ENCODE assay signal across 1 cellular context in the genomic region with DNA sequence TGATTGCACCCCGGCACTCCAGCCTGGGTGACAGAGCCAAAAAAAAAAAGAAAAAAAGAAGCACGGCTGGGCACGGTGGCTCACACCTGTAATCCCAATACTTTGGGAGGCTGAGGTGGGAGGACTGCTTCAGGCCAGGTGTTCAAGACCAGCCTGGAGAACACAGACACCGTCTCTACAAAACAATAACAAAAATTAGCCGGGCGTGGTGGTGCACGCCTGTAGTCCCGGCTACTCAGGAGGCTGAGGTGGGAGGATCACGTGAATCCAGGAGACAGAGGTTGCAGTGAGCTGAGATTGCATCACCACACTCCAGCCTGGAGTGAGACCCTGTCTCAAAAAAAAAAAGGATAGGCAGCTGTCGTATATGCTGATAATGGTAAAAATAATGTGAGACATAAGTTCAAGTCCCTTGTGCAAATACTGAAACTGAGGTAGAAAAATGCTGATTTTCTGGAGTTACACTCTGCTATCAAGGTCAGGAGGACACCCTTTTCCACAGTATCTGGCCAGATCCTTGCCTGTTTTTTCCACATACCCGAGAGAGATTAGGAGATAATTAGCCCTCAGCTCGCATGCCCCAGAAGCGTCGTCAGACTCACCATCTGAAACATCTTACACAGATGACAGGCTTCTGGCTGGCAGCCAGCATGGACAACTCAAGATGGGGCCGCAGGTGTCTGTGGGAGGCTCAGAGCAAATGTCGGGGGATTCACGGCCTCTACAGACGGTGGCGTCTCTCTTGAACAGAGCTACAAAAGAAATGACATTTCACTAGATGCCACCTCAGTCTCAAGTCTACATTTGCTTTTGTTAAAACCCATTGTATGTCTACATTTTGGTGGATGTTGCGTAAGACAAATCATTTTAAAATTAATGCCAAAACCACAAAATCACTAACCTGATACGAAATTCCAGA.
TF ChIP-seq lines count a peak whose summit lies in the region.

No MANE protein-coding gene starts in this region.

TF ChIP-seq in GM23338, 12 proteins besides CTCF, POLR2A, EP300 and RAD21 (continued from another document):
- TF ChIP-seq, protein P1, sequence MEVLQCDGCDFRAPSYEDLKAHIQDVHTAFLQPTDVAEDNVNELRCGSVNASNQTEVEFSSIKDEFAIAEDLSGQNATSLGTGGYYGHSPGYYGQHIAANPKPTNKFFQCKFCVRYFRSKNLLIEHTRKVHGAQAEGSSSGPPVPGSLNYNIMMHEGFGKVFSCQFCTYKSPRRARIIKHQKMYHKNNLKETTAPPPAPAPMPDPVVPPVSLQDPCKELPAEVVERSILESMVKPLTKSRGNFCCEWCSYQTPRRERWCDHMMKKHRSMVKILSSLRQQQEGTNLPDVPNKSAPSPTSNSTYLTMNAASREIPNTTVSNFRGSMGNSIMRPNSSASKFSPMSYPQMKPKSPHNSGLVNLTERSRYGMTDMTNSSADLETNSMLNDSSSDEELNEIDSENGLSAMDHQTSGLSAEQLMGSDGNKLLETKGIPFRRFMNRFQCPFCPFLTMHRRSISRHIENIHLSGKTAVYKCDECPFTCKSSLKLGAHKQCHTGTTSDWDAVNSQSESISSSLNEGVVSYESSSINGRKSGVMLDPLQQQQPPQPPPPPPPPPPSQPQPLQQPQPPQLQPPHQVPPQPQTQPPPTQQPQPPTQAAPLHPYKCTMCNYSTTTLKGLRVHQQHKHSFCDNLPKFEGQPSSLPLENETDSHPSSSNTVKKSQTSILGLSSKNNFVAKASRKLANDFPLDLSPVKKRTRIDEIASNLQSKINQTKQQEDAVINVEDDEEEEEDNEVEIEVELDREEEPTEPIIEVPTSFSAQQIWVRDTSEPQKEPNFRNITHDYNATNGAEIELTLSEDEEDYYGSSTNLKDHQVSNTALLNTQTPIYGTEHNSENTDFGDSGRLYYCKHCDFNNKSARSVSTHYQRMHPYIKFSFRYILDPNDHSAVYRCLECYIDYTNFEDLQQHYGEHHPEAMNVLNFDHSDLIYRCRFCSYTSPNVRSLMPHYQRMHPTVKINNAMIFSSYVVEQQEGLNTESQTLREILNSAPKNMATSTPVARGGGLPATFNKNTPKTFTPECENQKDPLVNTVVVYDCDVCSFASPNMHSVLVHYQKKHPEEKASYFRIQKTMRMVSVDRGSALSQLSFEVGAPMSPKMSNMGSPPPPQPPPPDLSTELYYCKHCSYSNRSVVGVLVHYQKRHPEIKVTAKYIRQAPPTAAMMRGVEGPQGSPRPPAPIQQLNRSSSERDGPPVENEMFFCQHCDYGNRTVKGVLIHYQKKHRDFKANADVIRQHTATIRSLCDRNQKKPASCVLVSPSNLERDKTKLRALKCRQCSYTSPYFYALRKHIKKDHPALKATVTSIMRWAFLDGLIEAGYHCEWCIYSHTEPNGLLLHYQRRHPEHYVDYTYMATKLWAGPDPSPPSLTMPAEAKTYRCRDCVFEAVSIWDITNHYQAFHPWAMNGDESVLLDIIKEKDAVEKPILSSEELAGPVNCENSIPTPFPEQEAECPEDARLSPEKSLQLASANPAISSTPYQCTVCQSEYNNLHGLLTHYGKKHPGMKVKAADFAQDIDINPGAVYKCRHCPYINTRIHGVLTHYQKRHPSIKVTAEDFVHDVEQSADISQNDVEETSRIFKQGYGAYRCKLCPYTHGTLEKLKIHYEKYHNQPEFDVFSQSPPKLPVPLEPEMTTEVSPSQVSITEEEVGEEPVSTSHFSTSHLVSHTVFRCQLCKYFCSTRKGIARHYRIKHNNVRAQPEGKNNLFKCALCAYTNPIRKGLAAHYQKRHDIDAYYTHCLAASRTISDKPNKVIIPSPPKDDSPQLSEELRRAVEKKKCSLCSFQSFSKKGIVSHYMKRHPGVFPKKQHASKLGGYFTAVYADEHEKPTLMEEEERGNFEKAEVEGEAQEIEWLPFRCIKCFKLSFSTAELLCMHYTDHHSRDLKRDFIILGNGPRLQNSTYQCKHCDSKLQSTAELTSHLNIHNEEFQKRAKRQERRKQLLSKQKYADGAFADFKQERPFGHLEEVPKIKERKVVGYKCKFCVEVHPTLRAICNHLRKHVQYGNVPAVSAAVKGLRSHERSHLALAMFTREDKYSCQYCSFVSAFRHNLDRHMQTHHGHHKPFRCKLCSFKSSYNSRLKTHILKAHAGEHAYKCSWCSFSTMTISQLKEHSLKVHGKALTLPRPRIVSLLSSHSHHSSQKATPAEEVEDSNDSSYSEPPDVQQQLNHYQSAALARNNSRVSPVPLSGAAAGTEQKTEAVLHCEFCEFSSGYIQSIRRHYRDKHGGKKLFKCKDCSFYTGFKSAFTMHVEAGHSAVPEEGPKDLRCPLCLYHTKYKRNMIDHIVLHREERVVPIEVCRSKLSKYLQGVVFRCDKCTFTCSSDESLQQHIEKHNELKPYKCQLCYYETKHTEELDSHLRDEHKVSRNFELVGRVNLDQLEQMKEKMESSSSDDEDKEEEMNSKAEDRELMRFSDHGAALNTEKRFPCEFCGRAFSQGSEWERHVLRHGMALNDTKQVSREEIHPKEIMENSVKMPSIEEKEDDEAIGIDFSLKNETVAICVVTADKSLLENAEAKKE (CRISPR knock-in tag; IDR thresholded peaks at IDR 0.05) = no peak
- TF ChIP-seq ZNF114 (CRISPR knock-in tag; IDR thresholded peaks at IDR 0.05) (no peak), CREB1 (CRISPR knock-in tag; IDR thresholded peaks at IDR 0.05; ENCODE audit: low read depth) (no peak), EZH2 (IDR thresholded peaks at IDR 0.05; ENCODE audit: low read depth, unreplicated experiment) (no peak), JUNB (IDR thresholded peaks at IDR 0.05; ENCODE audit: unreplicated experiment) (no peak), STAT1 (IDR thresholded peaks at IDR 0.05; ENCODE audit: unreplicated experiment) (no peak)
TF ChIP-seq in GM23338: peak in this region for 0.
